In the genomic region with DNA sequence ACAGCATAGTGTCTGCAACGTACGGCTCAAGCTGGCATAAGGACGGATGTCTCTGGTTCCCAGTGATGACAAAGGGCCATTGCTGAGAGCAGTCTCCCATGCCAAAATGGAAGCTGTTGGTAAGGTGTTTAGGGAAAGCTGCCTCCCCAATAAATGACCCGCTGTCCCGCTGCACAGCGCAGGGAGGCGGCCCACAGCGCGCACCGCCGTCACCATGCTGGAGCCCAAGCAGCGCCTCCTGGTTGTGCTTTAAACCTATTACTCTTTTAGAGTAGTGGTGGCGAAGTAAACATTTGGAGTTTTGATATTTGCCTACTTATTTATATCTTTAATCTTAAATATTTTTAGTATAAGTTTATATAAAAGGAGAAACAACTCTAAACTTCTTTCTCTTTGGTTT, we compare ENCODE assay signal across 37 cellular contexts.
"Had no signal": no experiment of that assay in that cellular context is flagged by ENCODE, and none has a peak within 500 bp of the region (broad histone marks: within the 10 kb centered on the region; RNA-seq: fewer than 3 reads in every experiment).

No MANE protein-coding gene starts in this region.

- H3K27me3 ChIP-seq: ascending aorta, cardiac muscle cell had no signal

- H3K36me3 Mint-ChIP-seq: activated CD8-positive, alpha-beta memory T cell treated with anti-CD3 and anti-CD28 coated beads, Interleukin-2, amount 10 ng/mL, durations not matched to agents 7 days and 5 days; activated naive CD4-positive, alpha-beta T cell treated with anti-CD3 and anti-CD28 coated beads, Interleukin-2, amount 10 ng/mL, durations not matched to agents 7 days and 5 days; activated naive CD4-positive, alpha-beta T cell treated with anti-CD3 and anti-CD28 coated beads, Interleukin-2, amount 50 U/mL, for 24 hours; activated naive CD8-positive, alpha-beta T cell; activated naive CD8-positive, alpha-beta T cell treated with anti-CD3 and anti-CD28 coated beads, Interleukin-2, amount 10 ng/mL, durations not matched to agents 7 days and 5 days; brain had no signal

- H3K27ac Mint-ChIP-seq: activated B cell treated with CpG ODN at 0.5 μM for 24 hours; activated CD4-positive, alpha-beta memory T cell treated with anti-CD3 and anti-CD28 coated beads, Interleukin-2, amount 10 ng/mL, durations not matched to agents 7 days and 5 days; activated CD4-positive, alpha-beta T cell treated with anti-CD3 and anti-CD28 coated beads for 36 hours; activated CD4-positive, alpha-beta T cell treated with anti-CD3 and anti-CD28 coated beads, Interleukin-2, amount 10 ng/mL, durations not matched to agents 7 days and 5 days; activated CD8-positive, alpha-beta memory T cell treated with anti-CD3 and anti-CD28 coated beads, Interleukin-2, amount 10 ng/mL, durations not matched to agents 7 days and 5 days; activated CD8-positive, alpha-beta T cell treated with anti-CD3 and anti-CD28 coated beads, Interleukin-2, amount 10 ng/mL, durations not matched to agents 7 days and 5 days; activated naive CD4-positive, alpha-beta T cell treated with anti-CD3 and anti-CD28 coated beads, Interleukin-2, amount 10 ng/mL, durations not matched to agents 7 days and 5 days; activated naive CD4-positive, alpha-beta T cell treated with anti-CD3 and anti-CD28 coated beads, Interleukin-2, amount 50 U/mL, for 24 hours; activated naive CD8-positive, alpha-beta T cell; activated naive CD8-positive, alpha-beta T cell treated with anti-CD3 and anti-CD28 coated beads, Interleukin-2, amount 10 ng/mL, durations not matched to agents 7 days and 5 days; activated naive CD8-positive, alpha-beta T cell treated with anti-CD3 and anti-CD28 coated beads, Interleukin-2, amount 50 U/mL, for 24 hours; activated T-cell treated with anti-CD3 and anti-CD28 coated beads, Interleukin-2, amount 50 U/mL, for 24 hours; activated T-helper 2 cell treated with anti-CD3 and anti-CD28 coated beads, Interferon-gamma antibody, Interleukin-2, Interleukin-4, amounts not matched to agents 10 μg/mL and 5 μg/mL and 100 μg/mL, durations not matched to agents 14 hours and 24 hours and 36 hours; brain; T-helper 1 cell treated with Interleukin-12 subunit alpha and Interleukin-12 subunit beta and Interleukin-4 antibody, amounts not matched to agents 30 μg/mL and 1 μg/mL, for 36 hours; T-helper 2 cell treated with Interferon-gamma antibody and Interleukin-4, amounts not matched to agents 5 μg/mL and 100 μg/mL, for 36 hours had no signal

- FAIRE-seq: bronchial epithelial cell had no signal

- ATAC-seq: activated CD4-positive, alpha-beta T cell treated with anti-CD3 and anti-CD28 coated beads for 36 hours; activated CD8-positive, alpha-beta memory T cell treated with anti-CD3 and anti-CD28 coated beads, Interleukin-2, amount 10 ng/mL, durations not matched to agents 7 days and 5 days; activated CD8-positive, alpha-beta T cell treated with anti-CD3 and anti-CD28 coated beads, Interleukin-2, amount 10 ng/mL, durations not matched to agents 7 days and 5 days; activated naive CD8-positive, alpha-beta T cell treated with anti-CD3 and anti-CD28 coated beads, Interleukin-2, amount 50 U/mL, for 24 hours had no signal

- H3K4me1 Mint-ChIP-seq: activated B cell treated with CpG ODN at 0.5 μM for 24 hours; activated CD4-positive, alpha-beta memory T cell treated with anti-CD3 and anti-CD28 coated beads, Interleukin-2, amount 10 ng/mL, durations not matched to agents 7 days and 5 days; activated CD4-positive, alpha-beta T cell treated with anti-CD3 and anti-CD28 coated beads for 36 hours; activated CD4-positive, alpha-beta T cell treated with anti-CD3 and anti-CD28 coated beads, Interleukin-2, amount 10 ng/mL, durations not matched to agents 7 days and 5 days; activated CD8-positive, alpha-beta memory T cell treated with anti-CD3 and anti-CD28 coated beads, Interleukin-2, amount 10 ng/mL, durations not matched to agents 7 days and 5 days; activated naive CD4-positive, alpha-beta T cell treated with anti-CD3 and anti-CD28 coated beads, Interleukin-2, amount 10 ng/mL, durations not matched to agents 7 days and 5 days; activated naive CD4-positive, alpha-beta T cell treated with anti-CD3 and anti-CD28 coated beads, Interleukin-2, amount 50 U/mL, for 24 hours; activated naive CD8-positive, alpha-beta T cell treated with anti-CD3 and anti-CD28 coated beads, Interleukin-2, amount 10 ng/mL, durations not matched to agents 7 days and 5 days; activated naive CD8-positive, alpha-beta T cell treated with anti-CD3 and anti-CD28 coated beads, Interleukin-2, amount 50 U/mL, for 24 hours; brain; central memory CD8-positive, alpha-beta T cell had no signal

- H3K9me3 Mint-ChIP-seq: activated CD4-positive, alpha-beta memory T cell treated with anti-CD3 and anti-CD28 coated beads, Interleukin-2, amount 10 ng/mL, durations not matched to agents 7 days and 5 days; activated CD4-positive, alpha-beta T cell treated with anti-CD3 and anti-CD28 coated beads, Interleukin-2, amount 10 ng/mL, durations not matched to agents 7 days and 5 days; activated naive CD4-positive, alpha-beta T cell treated with anti-CD3 and anti-CD28 coated beads, Interleukin-2, amount 10 ng/mL, durations not matched to agents 7 days and 5 days; activated naive CD4-positive, alpha-beta T cell treated with anti-CD3 and anti-CD28 coated beads, Interleukin-2, amount 50 U/mL, for 24 hours; activated naive CD8-positive, alpha-beta T cell treated with anti-CD3 and anti-CD28 coated beads, Interleukin-2, amount 10 ng/mL, durations not matched to agents 7 days and 5 days; activated T-cell treated with anti-CD3 and anti-CD28 coated beads, Interleukin-2, amount 50 U/mL, for 24 hours; activated T-helper 2 cell treated with anti-CD3 and anti-CD28 coated beads, Interferon-gamma antibody, Interleukin-2, Interleukin-4, amounts not matched to agents 10 μg/mL and 5 μg/mL and 100 μg/mL, durations not matched to agents 14 hours and 24 hours and 36 hours; central memory CD8-positive, alpha-beta T cell; T-helper 2 cell treated with Interferon-gamma antibody and Interleukin-4, amounts not matched to agents 5 μg/mL and 100 μg/mL, for 36 hours had no signal

- H3K4me1 ChIP-seq: ascending aorta had no signal

- DNase-seq: activated B cell treated with CpG ODN at 0.5 μM for 24 hours; activated CD4-positive, alpha-beta memory T cell treated with anti-CD3 and anti-CD28 coated beads, Interleukin-2, amount 10 ng/mL, durations not matched to agents 7 days and 5 days; activated CD4-positive, alpha-beta T cell treated with anti-CD3 and anti-CD28 coated beads for 36 hours; activated CD4-positive, alpha-beta T cell treated with anti-CD3 and anti-CD28 coated beads for 48 hours; activated CD4-positive, alpha-beta T cell treated with anti-CD3 and anti-CD28 coated beads, Interleukin-2, amount 10 ng/mL, durations not matched to agents 7 days and 5 days; activated CD4-positive, alpha-beta T cell treated with anti-CD3 and anti-CD28 coated beads, Interleukin-2, amount 50 U/mL, for 48 hours; activated CD4-positive, CD25-positive, alpha-beta regulatory T cell treated with anti-CD3 and anti-CD28 coated beads, Interleukin-2, amount 50 U/mL, for 72 hours; activated CD8-positive, alpha-beta memory T cell treated with anti-CD3 and anti-CD28 coated beads for 24 hours; activated CD8-positive, alpha-beta memory T cell treated with anti-CD3 and anti-CD28 coated beads, Interleukin-2, amount 10 ng/mL, durations not matched to agents 7 days and 5 days; activated CD8-positive, alpha-beta memory T cell treated with anti-CD3 and anti-CD28 coated beads, Interleukin-2, amount 50 U/mL, for 48 hours; activated CD8-positive, alpha-beta T cell treated with anti-CD3 and anti-CD28 coated beads, Interleukin-2, amount 10 ng/mL, durations not matched to agents 7 days and 5 days; activated effector memory CD4-positive, alpha-beta T cell treated with Interleukin-2 at 50 U/mL for 16 hours; activated gamma-delta T cell; activated naive CD4-positive, alpha-beta T cell treated with anti-CD3 and anti-CD28 coated beads, Interleukin-2, amount 10 ng/mL, durations not matched to agents 7 days and 5 days; activated naive CD4-positive, alpha-beta T cell treated with Interleukin-2 at 50 U/mL for 16 hours; activated naive CD8-positive, alpha-beta T cell treated with anti-CD3 and anti-CD28 coated beads, Interleukin-2, amount 10 ng/mL, durations not matched to agents 7 days and 5 days; activated naive CD8-positive, alpha-beta T cell treated with anti-CD3 and anti-CD28 coated beads, Interleukin-2, amount 50 U/mL, for 24 hours; activated T-cell treated with anti-CD3 and anti-CD28 coated beads, Interleukin-2, amount 50 U/mL, for 24 hours; activated T-cell treated with anti-CD3 and anti-CD28 coated beads, Interleukin-2, amount 50 U/mL, for 48 hours; amygdala; anterior cingulate cortex; caudate nucleus; cerebellar nuclear complex; T-helper 1 cell; T-helper 2 cell; T-helper 9 cell; WERI-Rb-1 had no signal

- H3K27ac ChIP-seq: ascending aorta, cardiac muscle cell, WERI-Rb-1 had no signal

- H3K9me3 ChIP-seq: ascending aorta had no signal

- H3K36me3 ChIP-seq: ascending aorta, cardiac muscle cell, WERI-Rb-1 had no signal

- H3K4me3 ChIP-seq: ascending aorta, cardiac muscle cell had no signal

- H3K4me3 Mint-ChIP-seq: activated B cell treated with CpG ODN at 0.5 μM for 24 hours; activated CD4-positive, alpha-beta memory T cell treated with anti-CD3 and anti-CD28 coated beads, Interleukin-2, amount 10 ng/mL, durations not matched to agents 7 days and 5 days; activated CD4-positive, alpha-beta T cell treated with anti-CD3 and anti-CD28 coated beads for 36 hours; activated CD4-positive, alpha-beta T cell treated with anti-CD3 and anti-CD28 coated beads, Interleukin-2, amount 10 ng/mL, durations not matched to agents 7 days and 5 days; activated CD8-positive, alpha-beta memory T cell treated with anti-CD3 and anti-CD28 coated beads, Interleukin-2, amount 10 ng/mL, durations not matched to agents 7 days and 5 days; activated CD8-positive, alpha-beta T cell treated with anti-CD3 and anti-CD28 coated beads, Interleukin-2, amount 10 ng/mL, durations not matched to agents 7 days and 5 days; activated naive CD4-positive, alpha-beta T cell treated with anti-CD3 and anti-CD28 coated beads, Interleukin-2, amount 10 ng/mL, durations not matched to agents 7 days and 5 days; activated naive CD4-positive, alpha-beta T cell treated with anti-CD3 and anti-CD28 coated beads, Interleukin-2, amount 50 U/mL, for 24 hours; activated naive CD8-positive, alpha-beta T cell; activated naive CD8-positive, alpha-beta T cell treated with anti-CD3 and anti-CD28 coated beads, Interleukin-2, amount 10 ng/mL, durations not matched to agents 7 days and 5 days; activated naive CD8-positive, alpha-beta T cell treated with anti-CD3 and anti-CD28 coated beads, Interleukin-2, amount 50 U/mL, for 24 hours; activated T-cell treated with anti-CD3 and anti-CD28 coated beads, Interleukin-2, amount 50 U/mL, for 24 hours; brain; central memory CD8-positive, alpha-beta T cell; T-helper 1 cell treated with Interleukin-12 subunit alpha and Interleukin-12 subunit beta and Interleukin-4 antibody, amounts not matched to agents 30 μg/mL and 1 μg/mL, for 36 hours; T-helper 2 cell treated with Interferon-gamma antibody and Interleukin-4, amounts not matched to agents 5 μg/mL and 100 μg/mL, for 36 hours had no signal
